8 cellular contexts compared by ENCODE assay signal in genomic region chr2:234495801-234496441, GRCh38. TPM values are rescaled to one million over a fixed set of nuclear protein-coding genes. Genes with fewer than 3 reads are reported as not detected.
DNase-seq lines count a peak whose midpoint lies in the region; ATAC-seq, FAIRE-seq and TF ChIP-seq lines count a peak whose summit lies in the region.

No MANE protein-coding gene starts in this region.

- in situ Hi-C loops in HepG2 (cut with HindIII; ENCODE audit: extremely low pct_ligation_motif_present, low pct_unique_long_range_greater_than_20kb): loop anchor here (5.0 kb wide), 3 partner anchors 204 to 519 kb away; no protein-coding TSS in a partner anchor

- peak in 1 of 2 experiments; percentile 59 for DNase-seq in A549 (ENCODE audit: low read depth in 1 of 2, low spot score in 1 of 2)
- DNase-seq in PC-3: peak; percentile 24
- peak; percentile 12 for DNase-seq in bronchial epithelial cell (ENCODE audit: low read depth)
- DNase-seq in HepG2 (ENCODE audit: low spot score): no peak
- DNase-seq in COR-L47 (lab: John Stamatoyannopoulos, UW): no peak
- DNase-seq in MV-4-11 (lab: John Stamatoyannopoulos, UW): no peak

- no peaks in the 10 kb centered on the region for H3K9me2 ChIP-seq in PC-3 (replicated peaks; ENCODE audit: low read length)

- peak overlapping the region; percentile 94 for H3K4me2 ChIP-seq in A549
- H3K4me2 ChIP-seq in PC-3 (ENCODE audit: low read length): peak overlapping the region; percentile 84
- H3K4me2 ChIP-seq in HepG2 (ENCODE audit: low read depth, low read length): peak overlapping the region; percentile 85

- H3K27ac ChIP-seq in A549 (peak overlapping the region; percentile 92 to 99), PC-3 (ENCODE audit: low read length) (0 out of 2 replicates have a peak overlapping the region, but pooled peaks have one; percentile 9), HepG2 (ENCODE audit: extremely low read length, insufficient read depth, low read length) (no peak overlapping the region), temporal lobe (ENCODE audit: low read depth, low read length) (peak overlapping the region; percentile 63)

- CTCF ChIA-PET in A549 (lab: Yijun Ruan, JAX): interaction anchor here (0.7 to 2.8 kb wide), 20 partner anchors 32 to 638 kb away, joined by 3 to 18 read pairs (median 4); no protein-coding TSS in a partner anchor
- CTCF ChIA-PET in PC-3 (lab: Charles Lee): interaction anchor here (0.6 to 1.3 kb wide), 3 partner anchors 125 to 360 kb away, joined by 4 to 5 read pairs (median 4); no protein-coding TSS in a partner anchor
- CTCF ChIA-PET in HepG2 (lab: Yijun Ruan, JAX; ENCODE audit: low intra/inter-chr PET ratio, low total read pairs): no interaction called here

- H3K9ac ChIP-seq in PC-3 (ENCODE audit: low read length) (peak overlapping the region; percentile 76), HepG2 (ENCODE audit: insufficient read depth, low read depth, low read length) (no peak overlapping the region)

- H3K4me3 ChIP-seq in A549 (peak overlapping the region; percentile 77), PC-3 (ENCODE audit: low read length) (peak overlapping the region; percentile 98), bronchial epithelial cell (ENCODE audit: low read depth, low read length) (peak overlapping the region; percentile 66), HepG2 (replicated peaks in 1 of 3; ENCODE audit: insufficient read depth in 1 of 3, low read depth in 2 of 3, low read length in 3 of 3) (peak overlapping the region in 2 of 3 experiments; percentile 54 to 67; a peak in 3 of 6 replicates)

- no peak; a peak in 2 of 5 replicates for TF ChIP-seq RAD21 in A549 (conservative IDR thresholded peaks at IDR 0.05 in 1 of 2, IDR thresholded peaks at IDR 0.05 in 1 of 2)
- no peak for TF ChIP-seq RAD21 in HepG2 (CRISPR knock-in tag; IDR thresholded peaks at IDR 0.05)

- peaks cover 39% of the 10 kb centered on the region for H4K20me1 ChIP-seq in PC-3 (ENCODE audit: low read length)
- peaks cover 5% of the 10 kb centered on the region; the same call in 1 of the 2 replicates for H4K20me1 ChIP-seq in HepG2 (ENCODE audit: insufficient read depth, low read length)

- ATAC-seq in A549 (peak; percentile 14 to 57), GM18907 (IDR thresholded peaks at IDR 0.05; ENCODE audit: unreplicated experiment) (peak; percentile 2), PC-3 (peak; percentile 12), HepG2 (no peak)

- H3K9me3 ChIP-seq in A549: no peaks in the 10 kb centered on the region
- no peaks in the 10 kb centered on the region for H3K9me3 ChIP-seq in PC-3 (ENCODE audit: low read length)
- no peaks in the 10 kb centered on the region for H3K9me3 ChIP-seq in HepG2 (ENCODE audit: low read length)

- WGBS in A549 (ENCODE audit: missing lambda C conversion rate): under 1% methylated on average over 35 of the region's 51 CpGs
- WGBS in HepG2 (ENCODE audit: low lambda C conversion rate): 23% methylated on average over 33 of the region's 51 CpGs

- no peaks in the 10 kb centered on the region for H3F3A ChIP-seq in PC-3 (ENCODE audit: low read length, unreplicated experiment)

- no peak for FAIRE-seq in A549 (lab: Jason Lieb, UNC)
- peak; percentile 28 for FAIRE-seq in bronchial epithelial cell (lab: Jason Lieb, UNC)
- no peak for FAIRE-seq in HepG2 (lab: Jason Lieb, UNC)

- H2AFZ ChIP-seq in PC-3 (ENCODE audit: low read length) (peak overlapping the region; percentile 70; the same call in 1 of the 2 replicates), HepG2 (ENCODE audit: low read length) (no peak overlapping the region)

- no peaks in the 10 kb centered on the region for H3K27me3 ChIP-seq in PC-3 (ENCODE audit: low read length)
- H3K27me3 ChIP-seq in bronchial epithelial cell (ENCODE audit: control insufficient read depth, insufficient read depth, low read length): no peaks in the 10 kb centered on the region
- peaks cover 12 to 35% of the 10 kb centered on the region in 2 experiments for H3K27me3 ChIP-seq in HepG2 (ENCODE audit: control insufficient read depth in 1 of 2, insufficient read depth in 2 of 2, low read length in 2 of 2)

- BruUV-seq in PC-3 (replicated peaks; lab: Mats Ljungman, UMichigan) (TSS peak; percentile 42), HepG2 (replicated peaks; lab: Mats Ljungman, UMichigan) (no TSS peak)

- H3K79me2 ChIP-seq in PC-3 (ENCODE audit: low read length): peaks cover 55% of the 10 kb centered on the region
- no peaks in the 10 kb centered on the region for H3K79me2 ChIP-seq in HepG2 (ENCODE audit: insufficient read depth, low read length)

- TF ChIP-seq POLR2A in A549 (IDR thresholded peaks at IDR 0.05; ENCODE audit: low read length) (no peak), HepG2 (IDR thresholded peaks at IDR 0.05; ENCODE audit: insufficient read depth in 1 of 2, low read depth in 2 of 2, low read length in 2 of 2) (no peak)

- POLR2A ChIA-PET in A549 (lab: Yijun Ruan, JAX): interaction anchor here (1.0 to 2.2 kb wide), 7 partner anchors 73 to 521 kb away, joined by 6 to 21 read pairs (median 7); no protein-coding TSS in a partner anchor
- POLR2A ChIA-PET in PC-3 (lab: Charles Lee; ENCODE audit: unreplicated experiment): no interaction called here
- POLR2A ChIA-PET in HepG2 (lab: Yijun Ruan, JAX): no interaction called here

- TF ChIP-seq EP300 in A549 (IDR thresholded peaks at IDR 0.05): no peak
- no peak for TF ChIP-seq EP300 in HepG2 (IDR thresholded peaks at IDR 0.05; ENCODE audit: low read depth in 2 of 2, low read length in 2 of 2)
- TF ChIP-seq EP300 in HepG2 (CRISPR knock-in tag; IDR thresholded peaks at IDR 0.05; ENCODE audit: borderline replicate concordance): no peak

- intact Hi-C loops in PC-3 (cut with micrococcal nuclease) (loop anchor here (1.0 kb wide), 1 partner anchor 244 kb away; no protein-coding TSS in a partner anchor), HepG2 (cut with micrococcal nuclease; ENCODE audit: unreplicated experiment) (no loop called here)

- TF ChIP-seq CTCF in A549 (IDR thresholded peaks at IDR 0.05) (no peak), PC-3 (conservative IDR thresholded peaks at IDR 0.05; ENCODE audit: low read depth, low read length) (no peak), bronchial epithelial cell (IDR thresholded peaks at IDR 0.05; ENCODE audit: insufficient read depth, low read length, severe bottlenecking) (no peak), HepG2 (CRISPR knock-in tag; IDR thresholded peaks at IDR 0.05) (no peak)

- peaks cover 44% of the 10 kb centered on the region for H3K4me1 ChIP-seq in A549
- H3K4me1 ChIP-seq in PC-3 (ENCODE audit: insufficient read depth, low read length): peaks cover 14% of the 10 kb centered on the region
- H3K4me1 ChIP-seq in HepG2 (ENCODE audit: insufficient read depth, low read length): peaks cover 7% of the 10 kb centered on the region

- no peaks in the 10 kb centered on the region for H3K36me3 ChIP-seq in PC-3 (ENCODE audit: low read depth, low read length)
- no peaks in the 10 kb centered on the region for H3K36me3 ChIP-seq in bronchial epithelial cell (ENCODE audit: control insufficient read depth, insufficient read depth, low read length)
- H3K36me3 ChIP-seq in HepG2 (replicated peaks in 1 of 2; ENCODE audit: control insufficient read depth in 1 of 2, insufficient read depth in 2 of 2, low read length in 2 of 2): no peaks in the 10 kb centered on the region

TF ChIP-seq in A549, 52 proteins besides CTCF, POLR2A, EP300 and RAD21 (continues in another document):
- TF ChIP-seq FOSB (CRISPR knock-in tag; IDR thresholded peaks at IDR 0.05): no peak
- TF ChIP-seq MAX (IDR thresholded peaks at IDR 0.05): peak; percentile 39; the same call in 1 of the 2 replicates
- TF ChIP-seq ZC3H11A (IDR thresholded peaks at IDR 0.05): no peak

TF ChIP-seq in HepG2, 621 proteins besides CTCF, POLR2A, EP300 and RAD21 (continues in another document):
- TF ChIP-seq CBFB (CRISPR knock-in tag; IDR thresholded peaks at IDR 0.05): no peak
- TF ChIP-seq KLF15 (CRISPR knock-in tag; IDR thresholded peaks at IDR 0.05; ENCODE audit: borderline replicate concordance): no peak
- no peak for TF ChIP-seq PPARG (CRISPR knock-in tag; conservative IDR thresholded peaks at IDR 0.05)
- TF ChIP-seq NCOR1 (IDR thresholded peaks at IDR 0.05; ENCODE audit: borderline replicate concordance, low read length): no peak
- TF ChIP-seq ZNF878 (CRISPR knock-in tag; IDR thresholded peaks at IDR 0.05): no peak

RNA-seq across cellular contexts. Expression of gene ARL4C, which starts 1.0 kb away (rescaled TPM):
- polyA plus RNA-seq in A549 (2011; rRNA removed): 64.5 and 70.4 TPM in 2 replicates
- 27.9 and 31.3 TPM in 2 replicates for polyA plus RNA-seq in A549 (2012; cell fraction: cytosol; rRNA removed)
- polyA plus RNA-seq in A549 (2012; cell fraction: nucleus; rRNA removed): 20.0 and 21.9 TPM in 2 replicates
- 48.4 to 70.9 TPM (median 67.9 TPM) in 3 replicates for polyA plus RNA-seq in A549 (2017; fragmentation: RNase III; extraction: RNeasy Plus Mini Kit Qiagen cat#74134 plus additional on column Dnase treatment)
- polyA minus RNA-seq in A549 (2011; rRNA and poly(A)+ RNA removed): 34.9 and 39.7 TPM in 2 replicates
- total RNA-seq in PC-3 (2014; rRNA removed): 19.9 and 21.7 TPM in 2 replicates
- 7.8 and 9.5 TPM in 2 replicates for total RNA-seq in bronchial epithelial cell
- total RNA-seq in HepG2 (2016; rRNA removed; fragmentation: Illumina TruSeq; extraction: Trizol): 0.15 and 0.21 TPM in 2 replicates
- not detected in 2 replicates for total RNA-seq in HepG2 (2016; cell fraction: cytosol; rRNA removed; fragmentation: Illumina TruSeq; extraction: Trizol; ENCODE audit: low read depth)
- 0.12 and 0.15 TPM in 2 replicates for total RNA-seq in HepG2 (2016; cell fraction: insoluble cytoplasmic fraction; rRNA removed; fragmentation: Illumina TruSeq; extraction: Trizol)
- 0.14 and 0.15 TPM in 2 replicates for total RNA-seq in HepG2 (2016; cell fraction: membrane; rRNA removed; fragmentation: Illumina TruSeq; extraction: Trizol)
- total RNA-seq in HepG2 (2016; cell fraction: nucleus; rRNA removed; fragmentation: Illumina TruSeq; extraction: Trizol): 0.16 and 0.25 TPM in 2 replicates
- 0.07 and 0.08 TPM in 2 replicates for polyA plus RNA-seq in HepG2 (2011; rRNA removed)
- polyA plus RNA-seq in HepG2 (2011; cell fraction: cytosol; rRNA removed): 0.05 and 0.09 TPM in 2 replicates
- polyA plus RNA-seq in HepG2 (2011; cell fraction: nucleus; rRNA removed): 0.06 and 0.14 TPM in 2 replicates
- polyA plus RNA-seq in HepG2 (2012): 0.05 TPM in 1 of 2 replicates, not detected in the other
- polyA plus RNA-seq in HepG2 (2016; cell fraction: cytosol; fragmentation: Illumina TruSeq; extraction: Trizol; ENCODE audit: low read depth): 0.03 and 0.06 TPM in 2 replicates
- 0.19 and 0.28 TPM in 2 replicates for polyA plus RNA-seq in HepG2 (2016; cell fraction: insoluble cytoplasmic fraction; fragmentation: Illumina TruSeq; extraction: Trizol; ENCODE audit: low read depth)
- 0.09 and 0.15 TPM in 2 replicates for polyA plus RNA-seq in HepG2 (2016; cell fraction: membrane; fragmentation: Illumina TruSeq; extraction: Trizol; ENCODE audit: low read depth)
- polyA plus RNA-seq in HepG2 (2016; cell fraction: nucleus; fragmentation: Illumina TruSeq; extraction: Trizol; ENCODE audit: insufficient read depth, low read depth): 0.21 and 0.36 TPM in 2 replicates
- polyA minus RNA-seq in HepG2 (2011; rRNA and poly(A)+ RNA removed; ENCODE audit: low replicate concordance): not detected in 2 replicates
- not detected in 2 replicates for polyA minus RNA-seq in HepG2 (2011; cell fraction: cytosol; rRNA and poly(A)+ RNA removed)
- polyA minus RNA-seq in HepG2 (2011; cell fraction: nucleus; rRNA and poly(A)+ RNA removed): not detected in 2 replicates
- total RNA-seq in temporal lobe: 43.3 TPM

Comparison
In these comparisons a context has a peak if more than half of its experiments do, and no peak if none do; other contexts are left out.
1. DNase-seq: peak in PC-3 (single experiment) and bronchial epithelial cell (single experiment); none in HepG2 (single experiment), COR-L47 (single experiment) and MV-4-11 (single experiment).
2. Of the 38 proteins assayed by ChIP-seq in both HepG2 and A549: peak only in HepG2: none; only in A549: KDM1A and MAX; in both: none; in neither: 35; mixed calls (peak in some experiments, not most) for 1.
3. Peak in every context shown above with its lines, with median percentiles within 50 percentile points of each other: H3K4me2 ChIP-seq and H3K4me3 ChIP-seq.